In the genomic region with DNA sequence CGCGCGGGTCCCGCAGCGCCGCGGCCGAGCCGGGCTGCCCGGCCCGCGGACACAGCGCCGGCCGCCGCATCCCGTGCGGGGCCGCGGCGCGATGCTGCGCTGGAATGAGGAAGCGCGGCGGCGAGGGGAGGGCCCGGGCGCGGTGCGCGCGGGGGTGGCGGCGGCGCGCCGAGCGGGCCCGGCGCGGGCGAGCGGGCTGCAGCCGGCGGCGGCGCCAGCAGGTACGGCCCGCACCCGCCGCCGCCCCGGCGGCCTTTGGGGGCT, we compare ENCODE assay signal across 8 cellular contexts. TPM values are rescaled to one million over a fixed set of nuclear protein-coding genes. Genes with fewer than 3 reads are reported as not detected.
A peak's percentile ranks its signal among the peaks of the same experiment; 100 is the strongest.
DNase-seq lines count a peak whose midpoint lies in the region; ATAC-seq and TF ChIP-seq lines count a peak whose summit lies in the region.

No MANE protein-coding gene starts in this region.

- no peaks in the 10 kb centered on the region for H3K9me3 Mint-ChIP-seq in MCF 10A (ENCODE audit: unreplicated experiment)
- H3K9me3 Mint-ChIP-seq in central memory CD8-positive, alpha-beta T cell = no peaks in the 10 kb centered on the region
- H3K9me3 Mint-ChIP-seq in neural progenitor cell = peaks cover 7% of the 10 kb centered on the region

- no peaks in the 10 kb centered on the region for H3K36me3 ChIP-seq in breast epithelium
- H3K36me3 ChIP-seq in neural progenitor cell = no peaks in the 10 kb centered on the region

- H3K36me3 Mint-ChIP-seq in MCF 10A (ENCODE audit: insufficient read depth, unreplicated experiment) = no peaks in the 10 kb centered on the region
- H3K36me3 Mint-ChIP-seq in central memory CD8-positive, alpha-beta T cell (ENCODE audit: insufficient read depth) = peaks cover 42% of the 10 kb centered on the region
- no peaks in the 10 kb centered on the region for H3K36me3 Mint-ChIP-seq in neural progenitor cell

- intact Hi-C loops in breast epithelium (cut with DNase I; ENCODE audit: low total_unique reads) (no loop called here), MCF 10A (cut with micrococcal nuclease) (no loop called here), posterior cingulate gyrus (cut with DNase I) (no loop called here)

- H3K9me3 ChIP-seq in breast epithelium (no peaks in the 10 kb centered on the region), neural progenitor cell (ENCODE audit: low read depth) (no peaks in the 10 kb centered on the region)

- no peak overlapping the region for H2AFZ ChIP-seq in neural progenitor cell (replicated peaks)

- H3K4me3 Mint-ChIP-seq in MCF 10A (ENCODE audit: unreplicated experiment) (no peak overlapping the region), neural progenitor cell (no peak overlapping the region)
- peak overlapping the region; percentile 96 for H3K4me3 Mint-ChIP-seq in central memory CD8-positive, alpha-beta T cell

- H3K4me2 ChIP-seq in neural progenitor cell = peak overlapping the region; percentile 87

- no peaks in the 10 kb centered on the region for H3K79me2 ChIP-seq in neural progenitor cell (ENCODE audit: low read depth)

- H3K27me3 ChIP-seq in breast epithelium = peaks cover 0 to 26% of the 10 kb centered on the region in 2 donors
- peaks cover 94% of the 10 kb centered on the region for H3K27me3 ChIP-seq in neural progenitor cell

- H3K4me1 Mint-ChIP-seq in MCF 10A (ENCODE audit: insufficient read depth, unreplicated experiment) (no peaks in the 10 kb centered on the region), neural progenitor cell (peaks cover 19% of the 10 kb centered on the region)
- peaks cover 48% of the 10 kb centered on the region for H3K4me1 Mint-ChIP-seq in central memory CD8-positive, alpha-beta T cell

- TF ChIP-seq CTCF in breast epithelium (IDR thresholded peaks at IDR 0.05) (no peak), MCF 10A (IDR thresholded peaks at IDR 0.05; ENCODE audit: unreplicated experiment) (no peak), neural progenitor cell (IDR thresholded peaks at IDR 0.05) (no peak)

- TF ChIP-seq POLR2A in breast epithelium (IDR thresholded peaks at IDR 0.05) = no peak

- POLR2A ChIA-PET in MCF 10A (lab: Yijun Ruan, JAX) = no interaction called here

- H3K27ac ChIP-seq in breast epithelium (peak overlapping the region in 1 of 2 donors; percentile 61), neural progenitor cell (no peak overlapping the region)

- DNase-seq in breast epithelium (ENCODE audit: low spot score in 2 of 2) = no peak
- DNase-seq in MCF 10A (ENCODE audit: unreplicated experiment) = no peak
- DNase-seq in central memory CD8-positive, alpha-beta T cell (ENCODE audit: low spot score in 2 of 2) = no peak
- peak; percentile 74 for DNase-seq in neural progenitor cell (ENCODE audit: low spot score)
- DNase-seq in posterior cingulate gyrus = no peak
- DNase-seq in activated gamma-delta T cell treated with Interleukin-2 at 50 U/mL for 16 hours = no peak
- DNase-seq in stimulated activated naive CD4-positive, alpha-beta T cell treated with Interleukin-2 at 50 U/mL for 16 hours (lab: John Stamatoyannopoulos, UW) = no peak

- CTCF ChIA-PET in MCF 10A (lab: Yijun Ruan, JAX) = no interaction called here

- no TSS peak for BruUV-seq in MCF 10A (replicated peaks; lab: Mats Ljungman, UMichigan)

- H3K9ac ChIP-seq in neural progenitor cell = no peak overlapping the region

- H3K27me3 Mint-ChIP-seq in MCF 10A (ENCODE audit: insufficient read depth, unreplicated experiment) = peaks cover 40% of the 10 kb centered on the region
- H3K27me3 Mint-ChIP-seq in central memory CD8-positive, alpha-beta T cell = no peaks in the 10 kb centered on the region
- peaks cover 30% of the 10 kb centered on the region for H3K27me3 Mint-ChIP-seq in neural progenitor cell (ENCODE audit: insufficient read depth, low read depth)

- H3K4me3 ChIP-seq in breast epithelium (peak overlapping the region; percentile 47 to 70 (median 54)), neural progenitor cell (peak overlapping the region; percentile 67)

- H3K27ac Mint-ChIP-seq in MCF 10A (ENCODE audit: low read depth, unreplicated experiment) (no peak overlapping the region), neural progenitor cell (no peak overlapping the region)
- no peak overlapping the region for H3K27ac Mint-ChIP-seq in central memory CD8-positive, alpha-beta T cell (ENCODE audit: low read depth)

- no peaks in the 10 kb centered on the region for H3K4me1 ChIP-seq in breast epithelium
- peaks cover 2% of the 10 kb centered on the region for H3K4me1 ChIP-seq in neural progenitor cell

- H3F3A ChIP-seq in neural progenitor cell (ENCODE audit: low read depth) = peaks cover 8% of the 10 kb centered on the region

- ATAC-seq in HG03196 (IDR thresholded peaks at IDR 0.05; ENCODE audit: unreplicated experiment) = peak; percentile 16
- peak; percentile 7 for ATAC-seq in central memory CD8-positive, alpha-beta T cell (replicated peaks; ENCODE audit: extremely low read depth, poor library complexity, severe bottlenecking)

- peaks cover 9% of the 10 kb centered on the region for H4K20me1 ChIP-seq in neural progenitor cell (ENCODE audit: low read depth)

RNA-seq across cellular contexts. Expression of a gene that starts 0.7 kb away (rescaled TPM):
- total RNA-seq in breast epithelium (10 to 100 TPM; 14.2 to 21.4 (median 21.3) TPM), MCF 10A (2022) (not detected in 2 replicates), neural progenitor cell (ENCODE audit: low replicate concordance) (0.11 and 0.19 TPM in 2 replicates)

Comparison
In these comparisons a context has a peak if more than half of its experiments do, and no peak if none do; other contexts are left out.
1. RNA of a gene that starts 0.7 kb away (total RNA-seq): 14.2 to 21.4 TPM in breast epithelium; 0.11 to 0.19 TPM in neural progenitor cell and not detected in MCF 10A; every median in the first group is over 10 times any median in the second.